ENCODE assay signal across 1 cellular context in the genomic region with DNA sequence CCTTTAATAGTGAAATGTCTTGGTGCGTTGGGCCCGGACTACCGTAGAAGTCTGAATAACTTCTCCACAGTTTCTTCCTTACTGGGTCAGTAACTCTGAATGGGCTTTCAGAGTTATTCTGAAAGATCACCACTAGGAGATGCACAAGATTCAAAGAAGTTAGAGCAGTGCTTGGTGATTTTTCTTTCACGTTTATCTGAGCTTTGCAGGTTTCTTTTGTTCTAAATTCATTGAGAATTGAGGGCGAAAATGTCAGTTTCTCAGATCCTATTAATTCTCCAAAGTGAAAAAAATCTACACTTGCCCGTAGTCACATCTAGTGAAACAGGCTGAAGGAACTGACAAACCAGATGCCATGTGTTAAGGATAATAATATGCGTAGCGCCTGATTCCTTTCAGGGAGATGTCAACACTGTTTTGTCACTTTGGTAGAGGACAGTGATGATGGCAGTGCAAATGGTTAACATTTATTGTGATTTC.
TF ChIP-seq lines count a peak whose summit lies in the region.

No MANE protein-coding gene starts in this region.

TF ChIP-seq in HepG2, 621 proteins besides CTCF, POLR2A, EP300 and RAD21 (continued from another document):
- TF ChIP-seq, protein P1, sequence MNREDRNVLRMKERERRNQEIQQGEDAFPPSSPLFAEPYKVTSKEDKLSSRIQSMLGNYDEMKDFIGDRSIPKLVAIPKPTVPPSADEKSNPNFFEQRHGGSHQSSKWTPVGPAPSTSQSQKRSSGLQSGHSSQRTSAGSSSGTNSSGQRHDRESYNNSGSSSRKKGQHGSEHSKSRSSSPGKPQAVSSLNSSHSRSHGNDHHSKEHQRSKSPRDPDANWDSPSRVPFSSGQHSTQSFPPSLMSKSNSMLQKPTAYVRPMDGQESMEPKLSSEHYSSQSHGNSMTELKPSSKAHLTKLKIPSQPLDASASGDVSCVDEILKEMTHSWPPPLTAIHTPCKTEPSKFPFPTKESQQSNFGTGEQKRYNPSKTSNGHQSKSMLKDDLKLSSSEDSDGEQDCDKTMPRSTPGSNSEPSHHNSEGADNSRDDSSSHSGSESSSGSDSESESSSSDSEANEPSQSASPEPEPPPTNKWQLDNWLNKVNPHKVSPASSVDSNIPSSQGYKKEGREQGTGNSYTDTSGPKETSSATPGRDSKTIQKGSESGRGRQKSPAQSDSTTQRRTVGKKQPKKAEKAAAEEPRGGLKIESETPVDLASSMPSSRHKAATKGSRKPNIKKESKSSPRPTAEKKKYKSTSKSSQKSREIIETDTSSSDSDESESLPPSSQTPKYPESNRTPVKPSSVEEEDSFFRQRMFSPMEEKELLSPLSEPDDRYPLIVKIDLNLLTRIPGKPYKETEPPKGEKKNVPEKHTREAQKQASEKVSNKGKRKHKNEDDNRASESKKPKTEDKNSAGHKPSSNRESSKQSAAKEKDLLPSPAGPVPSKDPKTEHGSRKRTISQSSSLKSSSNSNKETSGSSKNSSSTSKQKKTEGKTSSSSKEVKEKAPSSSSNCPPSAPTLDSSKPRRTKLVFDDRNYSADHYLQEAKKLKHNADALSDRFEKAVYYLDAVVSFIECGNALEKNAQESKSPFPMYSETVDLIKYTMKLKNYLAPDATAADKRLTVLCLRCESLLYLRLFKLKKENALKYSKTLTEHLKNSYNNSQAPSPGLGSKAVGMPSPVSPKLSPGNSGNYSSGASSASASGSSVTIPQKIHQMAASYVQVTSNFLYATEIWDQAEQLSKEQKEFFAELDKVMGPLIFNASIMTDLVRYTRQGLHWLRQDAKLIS (CRISPR knock-in tag; IDR thresholded peaks at IDR 0.05), result no peak
- TF ChIP-seq HNF4A (CRISPR knock-in tag; IDR thresholded peaks at IDR 0.05), result no peak
- TF ChIP-seq HNF4G (IDR thresholded peaks at IDR 0.05; ENCODE audit: borderline replicate concordance, low read depth, low read length), result no peak
- no peak for TF ChIP-seq HNF4G (CRISPR knock-in tag; IDR thresholded peaks at IDR 0.05; ENCODE audit: borderline replicate concordance, low read depth)
TF ChIP-seq in HepG2: peak in this region for 2.
